21 cellular contexts compared by ENCODE assay signal in the genomic region with DNA sequence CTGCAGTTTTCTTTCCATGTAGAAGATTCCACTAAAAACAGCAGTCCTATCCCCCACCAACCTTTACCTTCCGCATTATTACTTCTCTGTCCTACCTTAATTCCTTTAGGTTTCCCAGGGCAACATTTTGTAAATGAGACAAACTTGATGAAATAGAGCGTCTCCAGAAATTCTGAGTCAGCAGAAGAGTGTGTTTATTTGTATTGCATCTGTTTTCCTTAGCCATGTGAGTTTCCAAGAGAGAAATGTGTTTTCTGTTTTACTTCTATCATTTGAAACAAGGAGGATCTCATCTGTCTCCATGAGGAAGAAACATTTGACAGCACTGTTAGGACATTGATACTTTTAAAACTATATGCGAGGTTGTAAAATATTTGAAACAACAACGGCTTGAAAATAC.
DNase-seq lines count a peak whose midpoint lies in the region; ATAC-seq and TF ChIP-seq lines count a peak whose summit lies in the region.
"Had no signal": no experiment of that assay in that cellular context is flagged by ENCODE, and none has a peak within 500 bp of the region (broad histone marks: within the 10 kb centered on the region; RNA-seq: fewer than 3 reads in every experiment).

No MANE protein-coding gene starts in this region.

- H2AK9ac ChIP-seq in IMR-90 (replicated peaks; ENCODE audit: low read depth, low read length, poor library complexity) = no peak overlapping the region

- H2AFZ ChIP-seq in IMR-90 (replicated peaks; ENCODE audit: low read length, poor library complexity) (no peak overlapping the region), hepatocyte (no peak overlapping the region)
- H2AFZ ChIP-seq: GM23248 had no signal

- no peak overlapping the region for H3K56ac ChIP-seq in IMR-90 (ENCODE audit: extremely low read depth, insufficient read depth, low read length)

- no peak overlapping the region for H4K5ac ChIP-seq in IMR-90 (ENCODE audit: low read depth, low read length)

- in situ Hi-C loops in IMR-90 (cut with MboI; ENCODE audit: low sequenced_read_pairs) = no loop called here

- no CpG with 5 or more reads among the region's 4 CpGs for WGBS in IMR-90 (ENCODE audit: extremely low coverage in 2 of 2, insufficient read length in 1 of 2), 2 experiments
- 84% methylated on average over 4 of the region's 4 CpGs for WGBS in hepatocyte (ENCODE audit: low lambda C conversion rate, missing lambda C conversion rate)

- no peak overlapping the region for H2BK15ac ChIP-seq in IMR-90 (ENCODE audit: low read depth, low read length)

- no peaks in the 10 kb centered on the region for H3K79me2 ChIP-seq in hepatocyte

- BruUV-seq in IMR-90 (replicated peaks; lab: Mats Ljungman, UMichigan) = no TSS peak

- intact Hi-C loops in IMR-90 (cut with micrococcal nuclease) = no loop called here

- H3K4me3 ChIP-seq in IMR-90 (ENCODE audit: insufficient read depth, low read depth, low read length) = no peak overlapping the region
- H3K4me3 ChIP-seq in hepatocyte = no peak overlapping the region
- H3K4me3 ChIP-seq in skeletal muscle tissue (ENCODE audit: low read length in 3 of 3) = no peak overlapping the region
- H3K4me3 ChIP-seq: GM23248 had no signal

- POLR2A ChIA-PET in IMR-90 (lab: Charles Lee; ENCODE audit: unreplicated experiment) = no interaction called here

- H3K9ac ChIP-seq in IMR-90 (ENCODE audit: low read depth, low read length) = no peak overlapping the region
- no peak overlapping the region for H3K9ac ChIP-seq in skeletal muscle tissue (ENCODE audit: low read depth in 1 of 3, low read length in 3 of 3)
- H3K9ac ChIP-seq: GM23248 had no signal

- no peak overlapping the region for H2BK20ac ChIP-seq in IMR-90 (ENCODE audit: low read depth, low read length)

- H4K20me1 ChIP-seq in IMR-90 (ENCODE audit: insufficient read depth, low read length) (no peaks in the 10 kb centered on the region), hepatocyte (ENCODE audit: insufficient read depth, poor library complexity, severe bottlenecking) (no peaks in the 10 kb centered on the region)

- no peak overlapping the region for H3K4me2 ChIP-seq in IMR-90 (ENCODE audit: low read depth, low read length)
- H3K4me2 ChIP-seq in hepatocyte = no peak overlapping the region

- H3K27me3 ChIP-seq in IMR-90 (ENCODE audit: control insufficient read depth, insufficient read depth, low read length) (no peaks in the 10 kb centered on the region), hepatocyte (no peaks in the 10 kb centered on the region), skeletal muscle tissue (ENCODE audit: control insufficient read depth in 3 of 3, insufficient read depth in 3 of 3, low read length in 3 of 3) (no peaks in the 10 kb centered on the region), foreskin keratinocyte (no peaks in the 10 kb centered on the region)
- H3K27me3 ChIP-seq: BE2C had no signal

- H3K9me2 ChIP-seq in hepatocyte (replicated peaks; ENCODE audit: insufficient read depth) = no peaks in the 10 kb centered on the region

- H3K18ac ChIP-seq in IMR-90 (ENCODE audit: low read depth, low read length) = no peak overlapping the region

- H2AK5ac ChIP-seq in IMR-90 (ENCODE audit: low read depth, low read length) = no peak overlapping the region

- TF ChIP-seq POLR2A in IMR-90 (IDR thresholded peaks at IDR 0.05; ENCODE audit: low read depth, low read length) = no peak

- H3K23ac ChIP-seq in IMR-90 (ENCODE audit: low read depth, low read length) = no peak overlapping the region

- H2BK5ac ChIP-seq in IMR-90 (ENCODE audit: low read depth, low read length, poor library complexity, severe bottlenecking) = no peak overlapping the region

- TF ChIP-seq RAD21 in IMR-90 (IDR thresholded peaks at IDR 0.05; ENCODE audit: low read length) = no peak

- ATAC-seq in IMR-90 (ENCODE audit: low read depth) = no peak
- ATAC-seq in foreskin keratinocyte = no peak
- ATAC-seq: HCT116, Right ventricle myocardium inferior had no signal

- H3K36me3 ChIP-seq in IMR-90 (ENCODE audit: control insufficient read depth, insufficient read depth, low read length) (no peaks in the 10 kb centered on the region), hepatocyte (replicated peaks; ENCODE audit: insufficient read depth, low read depth) (no peaks in the 10 kb centered on the region), skeletal muscle tissue (ENCODE audit: control insufficient read depth in 3 of 3, insufficient read depth in 3 of 3, low read length in 3 of 3) (no peaks in the 10 kb centered on the region)
- H3K36me3 ChIP-seq: BE2C had no signal

- no peak for DNase-seq in IMR-90
- DNase-seq in dedifferentiated amniotic fluid mesenchymal stem cell (ENCODE audit: extremely low spot score) = peak; percentile 33
- no peak for DNase-seq in hepatocyte (ENCODE audit: low spot score)
- DNase-seq in foreskin keratinocyte = no peak
- DNase-seq in activated naive CD4-positive, alpha-beta T cell (lab: John Stamatoyannopoulos, UW) = no peak
- no peak for DNase-seq in substantia nigra (lab: John Stamatoyannopoulos, UW)
- DNase-seq in COLO829 (ENCODE audit: low spot score) = no peak
- DNase-seq: BE2C; CD4-positive, CD25-positive, alpha-beta regulatory T cell; DMS153; GDM1; GM23248; KG1; MV-4-11; NCI-H187; NCI-H2107; NCI-H510A; NCI-H748 treated with DMSO at 0.1 percent for 48 hours had no signal

- no peak overlapping the region for H4K91ac ChIP-seq in IMR-90 (ENCODE audit: insufficient read depth, low read depth, low read length)

- no peak overlapping the region for H3K4ac ChIP-seq in IMR-90 (ENCODE audit: low read depth, low read length)

- H3K27ac ChIP-seq in IMR-90 (ENCODE audit: insufficient read depth, low read length) (no peak overlapping the region), hepatocyte (peak overlapping the region; percentile 14), skeletal muscle tissue (ENCODE audit: low read depth, low read length) (peak overlapping the region; percentile 14), foreskin keratinocyte (no peak overlapping the region), substantia nigra (ENCODE audit: low read depth, low read length, poor library complexity, severe bottlenecking) (no peak overlapping the region)
- H3K27ac ChIP-seq: GM23248 had no signal

- no peaks in the 10 kb centered on the region for H3K79me1 ChIP-seq in IMR-90 (ENCODE audit: low read depth in 1 of 2, low read length in 2 of 2)

- no peak overlapping the region for H2BK120ac ChIP-seq in IMR-90 (ENCODE audit: low read depth, low read length)

- H3K9me3 ChIP-seq in IMR-90 (ENCODE audit: control insufficient read depth, insufficient read depth, low read length) (no peaks in the 10 kb centered on the region), hepatocyte (ENCODE audit: low read depth) (no peaks in the 10 kb centered on the region), skeletal muscle tissue (ENCODE audit: control insufficient read depth in 3 of 3, low read length in 3 of 3) (no peaks in the 10 kb centered on the region)
- H3K9me3 ChIP-seq: BE2C had no signal

- no peaks in the 10 kb centered on the region for H3K9me1 ChIP-seq in IMR-90 (ENCODE audit: insufficient read depth, low read length)

- TF ChIP-seq CTCF in IMR-90 (conservative IDR thresholded peaks at IDR 0.05; ENCODE audit: low read depth, low read length) (no peak), hepatocyte (IDR thresholded peaks at IDR 0.05; ENCODE audit: poor library complexity) (no peak), foreskin keratinocyte (conservative IDR thresholded peaks at IDR 0.05) (no peak)

- CTCF ChIA-PET in IMR-90 (lab: Yijun Ruan, JAX) = no interaction called here

- no peak overlapping the region for H3K14ac ChIP-seq in IMR-90 (replicated peaks; ENCODE audit: low read depth, low read length)

- no peaks in the 10 kb centered on the region for H3K4me1 ChIP-seq in IMR-90 (ENCODE audit: control insufficient read depth, insufficient read depth, low read length)
- no peaks in the 10 kb centered on the region for H3K4me1 ChIP-seq in hepatocyte (ENCODE audit: insufficient read depth)
- H3K4me1 ChIP-seq in skeletal muscle tissue (ENCODE audit: control insufficient read depth in 3 of 3, insufficient read depth in 3 of 3, low read length in 3 of 3) = peaks cover 0 to 11% (median 0%) of the 10 kb centered on the region in 3 donors
- no peaks in the 10 kb centered on the region for H3K4me1 ChIP-seq in foreskin keratinocyte
- H3K4me1 ChIP-seq: BE2C had no signal

- H4K8ac ChIP-seq in IMR-90 (ENCODE audit: low read depth in 2 of 2, low read length in 2 of 2) = no peak overlapping the region

- dilution Hi-C loops in IMR-90 (cut with HindIII; ENCODE audit: low sequenced_read_pairs, unreplicated experiment) = no loop called here

TF ChIP-seq in IMR-90, 13 proteins besides CTCF, POLR2A, EP300 and RAD21:
- TF ChIP-seq, protein P1, sequence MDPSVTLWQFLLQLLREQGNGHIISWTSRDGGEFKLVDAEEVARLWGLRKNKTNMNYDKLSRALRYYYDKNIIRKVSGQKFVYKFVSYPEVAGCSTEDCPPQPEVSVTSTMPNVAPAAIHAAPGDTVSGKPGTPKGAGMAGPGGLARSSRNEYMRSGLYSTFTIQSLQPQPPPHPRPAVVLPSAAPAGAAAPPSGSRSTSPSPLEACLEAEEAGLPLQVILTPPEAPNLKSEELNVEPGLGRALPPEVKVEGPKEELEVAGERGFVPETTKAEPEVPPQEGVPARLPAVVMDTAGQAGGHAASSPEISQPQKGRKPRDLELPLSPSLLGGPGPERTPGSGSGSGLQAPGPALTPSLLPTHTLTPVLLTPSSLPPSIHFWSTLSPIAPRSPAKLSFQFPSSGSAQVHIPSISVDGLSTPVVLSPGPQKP (IDR thresholded peaks at IDR 0.05; ENCODE audit: borderline replicate concordance, low read depth, low read length) = no peak
- TF ChIP-seq BHLHE40 (IDR thresholded peaks at IDR 0.05; ENCODE audit: low read depth, low read length) (no peak), NFE2L2 (IDR thresholded peaks at IDR 0.05; ENCODE audit: low read depth, low read length) (no peak), MAFK (IDR thresholded peaks at IDR 0.05; ENCODE audit: low read depth, low read length) (peak; percentile 46), CEBPB (IDR thresholded peaks at IDR 0.05; ENCODE audit: low read depth, low read length) (no peak), MXI1 (IDR thresholded peaks at IDR 0.05; ENCODE audit: borderline replicate concordance, low read depth, low read length) (no peak), FOS (IDR thresholded peaks at IDR 0.05; ENCODE audit: low read depth, low read length) (no peak), SMC3 (IDR thresholded peaks at IDR 0.05; ENCODE audit: low read depth, low read length) (no peak)
- TF ChIP-seq, protein P2, sequence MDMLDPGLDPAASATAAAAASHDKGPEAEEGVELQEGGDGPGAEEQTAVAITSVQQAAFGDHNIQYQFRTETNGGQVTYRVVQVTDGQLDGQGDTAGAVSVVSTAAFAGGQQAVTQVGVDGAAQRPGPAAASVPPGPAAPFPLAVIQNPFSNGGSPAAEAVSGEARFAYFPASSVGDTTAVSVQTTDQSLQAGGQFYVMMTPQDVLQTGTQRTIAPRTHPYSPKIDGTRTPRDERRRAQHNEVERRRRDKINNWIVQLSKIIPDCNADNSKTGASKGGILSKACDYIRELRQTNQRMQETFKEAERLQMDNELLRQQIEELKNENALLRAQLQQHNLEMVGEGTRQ (IDR thresholded peaks at IDR 0.05; ENCODE audit: low read depth, low read length) = no peak
TF ChIP-seq in IMR-90: peak in this region for 1.

Comparison
In these comparisons a context has a peak if more than half of its experiments do, and no peak if none do; other contexts are left out.
1. H3K27ac ChIP-seq: peak in hepatocyte (single experiment) and skeletal muscle tissue (single experiment); none in IMR-90 (single experiment), foreskin keratinocyte (single experiment) and substantia nigra (single experiment).